In genomic region chr11:85941380-85941973, GRCh38 we compare ENCODE assay signal across 8 cellular contexts.
DNase-seq lines count a peak whose midpoint lies in the region; ATAC-seq and TF ChIP-seq lines count a peak whose summit lies in the region.

No MANE protein-coding gene starts in this region.

- peaks cover 5% of the 10 kb centered on the region for H3K27me3 Mint-ChIP-seq in neural progenitor cell (ENCODE audit: insufficient read depth, low read depth)

- H3K27ac Mint-ChIP-seq in neural progenitor cell: no peak overlapping the region

- no peak for TF ChIP-seq POLR2A in NB4 (IDR thresholded peaks at IDR 0.05; ENCODE audit: extremely low read depth, insufficient read length)

- H4K20me1 ChIP-seq in neural progenitor cell (ENCODE audit: low read depth): no peaks in the 10 kb centered on the region

- H3K9ac ChIP-seq in neural progenitor cell: no peak overlapping the region

- no peak overlapping the region for H3K4me3 ChIP-seq in NB4 (ENCODE audit: low read depth, low read length)
- H3K4me3 ChIP-seq in neural progenitor cell: no peak overlapping the region

- H3K9me3 ChIP-seq in neural progenitor cell (ENCODE audit: low read depth): no peaks in the 10 kb centered on the region

- H3K36me3 ChIP-seq in neural progenitor cell: no peaks in the 10 kb centered on the region

- H2AFZ ChIP-seq in neural progenitor cell (replicated peaks): peak overlapping the region; percentile 19

- H3K36me3 Mint-ChIP-seq in neural progenitor cell: peaks cover 3% of the 10 kb centered on the region

- no peak overlapping the region for H3K4me3 Mint-ChIP-seq in neural progenitor cell

- H3K4me1 Mint-ChIP-seq in neural progenitor cell: no peaks in the 10 kb centered on the region

- no peaks in the 10 kb centered on the region for H3K4me1 ChIP-seq in neural progenitor cell

- H3K79me2 ChIP-seq in neural progenitor cell (ENCODE audit: low read depth): no peaks in the 10 kb centered on the region

- DNase-seq in CMK (ENCODE audit: low read depth): peak; percentile 21
- peak; percentile 76 for DNase-seq in NB4 (ENCODE audit: low read depth)
- DNase-seq in UCSD-AML1 (lab: John Stamatoyannopoulos, UW; ENCODE audit: unreplicated experiment): peak; percentile 47
- peak; percentile 78 for DNase-seq in fibroblast of peridontal ligament (ENCODE audit: extremely low read depth)
- peak; percentile 66 for DNase-seq in neural progenitor cell (ENCODE audit: low spot score)

- H3K9me3 Mint-ChIP-seq in neural progenitor cell: peaks cover 8% of the 10 kb centered on the region

- ATAC-seq in GM19467 (IDR thresholded peaks at IDR 0.05; ENCODE audit: unreplicated experiment) (peak; percentile 59), GM19397 (IDR thresholded peaks at IDR 0.05; ENCODE audit: unreplicated experiment) (no peak), GM18858 (IDR thresholded peaks at IDR 0.05; ENCODE audit: unreplicated experiment) (no peak)

- H3K27ac ChIP-seq in neural progenitor cell: no peak overlapping the region

- no peak overlapping the region for H3K4me2 ChIP-seq in neural progenitor cell

- no peaks in the 10 kb centered on the region for H3K27me3 ChIP-seq in neural progenitor cell

- no peaks in the 10 kb centered on the region for H3F3A ChIP-seq in neural progenitor cell (ENCODE audit: low read depth)

- TF ChIP-seq CTCF in NB4 (IDR thresholded peaks at IDR 0.05; ENCODE audit: low read depth, low read length) (peak; percentile 71), neural progenitor cell (IDR thresholded peaks at IDR 0.05) (peak; percentile 64)

Comparison
In these comparisons a context has a peak if more than half of its experiments do, and no peak if none do; other contexts are left out.
1. DNase-seq: peak in every context shown above with its lines; median percentile 78 in fibroblast of peridontal ligament; 76 in NB4; 66 in neural progenitor cell; 47 in UCSD-AML1; 21 in CMK.